In genomic region chr1:230240446-230241076, GRCh38 we compare ENCODE assay signal across 22 cellular contexts.
DNase-seq lines count a peak whose midpoint lies in the region; ATAC-seq and TF ChIP-seq lines count a peak whose summit lies in the region.
"Had no signal": no experiment of that assay in that cellular context is flagged by ENCODE, and none has a peak within 500 bp of the region (broad histone marks: within the 10 kb centered on the region; RNA-seq: fewer than 3 reads in every experiment).

No MANE protein-coding gene starts in this region.

- no peak for DNase-seq in activated naive CD4-positive, alpha-beta T cell treated with anti-CD3 and anti-CD28 coated beads, Interleukin-2, amount 50 U/mL, for 16 hours
- DNase-seq in HS-5 (ENCODE audit: low read depth) (peak; percentile 26), ascending aorta (ENCODE audit: low spot score in 2 of 2) (no peak), occipital lobe (lab: John Stamatoyannopoulos, UW) (no peak), NOMO-1 treated with DMSO at 0.1 percent for 48 hours (lab: John Stamatoyannopoulos, UW; ENCODE audit: unreplicated experiment) (no peak)
- DNase-seq in stimulated activated naive CD8-positive, alpha-beta T cell treated with anti-CD3 and anti-CD28 coated beads, Interleukin-15, amount 100 ng/mL, for 72 hours, result no peak
- DNase-seq: activated CD4-positive, alpha-beta T cell treated with anti-CD3 and anti-CD28 coated beads, Interleukin-2, amount 50 U/mL, for 48 hours; Calu3; glutamatergic neuron; GOT3; left cardiac atrium; mesenchymal stem cell; NCI-H1417; NCI-H2107; Peyer's patch; right cardiac atrium; T-helper 17 cell; uterus had no signal

- peak overlapping the region; percentile 5 for H3K4me3 Mint-ChIP-seq in activated naive CD4-positive, alpha-beta T cell treated with anti-CD3 and anti-CD28 coated beads, Interleukin-2, amount 50 U/mL, for 24 hours
- H3K4me3 Mint-ChIP-seq in stimulated activated naive CD8-positive, alpha-beta T cell treated with anti-CD3 and anti-CD28 coated beads, Interleukin-15, amount 100 ng/mL, for 72 hours, result peak overlapping the region; percentile 29 to 66
- H3K4me3 Mint-ChIP-seq: dendritic cell treated with granulocyte-macrophage colony-stimulating factor and Interleukin-4, amounts not matched to agents 40 ng/mL and 50 ng/mL, for 4 days; T-helper 17 cell had no signal

- H3K9me3 ChIP-seq in ascending aorta, result no peaks in the 10 kb centered on the region
- H3K9me3 ChIP-seq: Peyer's patch, uterus had no signal

- ATAC-seq in stimulated activated naive CD8-positive, alpha-beta T cell treated with anti-CD3 and anti-CD28 coated beads, Interleukin-15, amount 100 ng/mL, for 72 hours, result peak; percentile 94
- ATAC-seq: left cardiac atrium, right cardiac atrium, T-helper 17 cell had no signal

- H3K4me1 ChIP-seq in ascending aorta, result peaks cover 0 to 20% of the 10 kb centered on the region in 2 donors
- H3K4me1 ChIP-seq: Peyer's patch, uterus had no signal

- peaks cover 20% of the 10 kb centered on the region for H3K4me1 Mint-ChIP-seq in activated naive CD4-positive, alpha-beta T cell treated with anti-CD3 and anti-CD28 coated beads, Interleukin-2, amount 50 U/mL, for 24 hours
- H3K4me1 Mint-ChIP-seq in stimulated activated naive CD8-positive, alpha-beta T cell treated with anti-CD3 and anti-CD28 coated beads, Interleukin-15, amount 100 ng/mL, for 72 hours, result peaks cover 42% of the 10 kb centered on the region

- no peaks in the 10 kb centered on the region for H3K27me3 Mint-ChIP-seq in activated naive CD4-positive, alpha-beta T cell treated with anti-CD3 and anti-CD28 coated beads, Interleukin-2, amount 50 U/mL, for 24 hours
- no peaks in the 10 kb centered on the region for H3K27me3 Mint-ChIP-seq in stimulated activated naive CD8-positive, alpha-beta T cell treated with anti-CD3 and anti-CD28 coated beads, Interleukin-15, amount 100 ng/mL, for 72 hours
- H3K27me3 Mint-ChIP-seq: dendritic cell treated with granulocyte-macrophage colony-stimulating factor and Interleukin-4, amounts not matched to agents 40 ng/mL and 50 ng/mL, for 4 days; T-helper 17 cell had no signal

- peaks cover 31% of the 10 kb centered on the region for H3K36me3 Mint-ChIP-seq in activated naive CD4-positive, alpha-beta T cell treated with anti-CD3 and anti-CD28 coated beads, Interleukin-2, amount 50 U/mL, for 24 hours

- H3K27me3 ChIP-seq in ascending aorta, result no peaks in the 10 kb centered on the region
- H3K27me3 ChIP-seq: cardiac muscle cell, Peyer's patch, uterus had no signal

- peaks cover 6 to 12% of the 10 kb centered on the region in 2 donors for H3K36me3 ChIP-seq in ascending aorta
- H3K36me3 ChIP-seq: cardiac muscle cell, uterus had no signal

- intact Hi-C loops in ascending aorta (cut with DNase I), result no loop called here

- no peak for TF ChIP-seq CTCF in ascending aorta (IDR thresholded peaks at IDR 0.05)

- H3K4me3 ChIP-seq in ascending aorta, result no peak overlapping the region
- H3K4me3 ChIP-seq: cardiac muscle cell, Peyer's patch, uterus had no signal

- peak overlapping the region; percentile 85 for H3K27ac Mint-ChIP-seq in activated naive CD4-positive, alpha-beta T cell treated with anti-CD3 and anti-CD28 coated beads, Interleukin-2, amount 50 U/mL, for 24 hours
- H3K27ac Mint-ChIP-seq in stimulated activated naive CD8-positive, alpha-beta T cell treated with anti-CD3 and anti-CD28 coated beads, Interleukin-15, amount 100 ng/mL, for 72 hours, result peak overlapping the region; percentile 84 to 98
- H3K27ac Mint-ChIP-seq: dendritic cell treated with granulocyte-macrophage colony-stimulating factor and Interleukin-4, amounts not matched to agents 40 ng/mL and 50 ng/mL, for 4 days; T-helper 17 cell had no signal

- peaks cover 7% of the 10 kb centered on the region for H3K9me3 Mint-ChIP-seq in activated naive CD4-positive, alpha-beta T cell treated with anti-CD3 and anti-CD28 coated beads, Interleukin-2, amount 50 U/mL, for 24 hours
- peaks cover 0 to 5% of the 10 kb centered on the region in 2 donors for H3K9me3 Mint-ChIP-seq in stimulated activated naive CD8-positive, alpha-beta T cell treated with anti-CD3 and anti-CD28 coated beads, Interleukin-15, amount 100 ng/mL, for 72 hours
- H3K9me3 Mint-ChIP-seq: dendritic cell treated with granulocyte-macrophage colony-stimulating factor and Interleukin-4, amounts not matched to agents 40 ng/mL and 50 ng/mL, for 4 days had no signal

- peak overlapping the region; percentile 42 to 63 for H3K27ac ChIP-seq in ascending aorta
- H3K27ac ChIP-seq: C4-2B, cardiac muscle cell, Peyer's patch, uterus had no signal
